In the genomic region with DNA sequence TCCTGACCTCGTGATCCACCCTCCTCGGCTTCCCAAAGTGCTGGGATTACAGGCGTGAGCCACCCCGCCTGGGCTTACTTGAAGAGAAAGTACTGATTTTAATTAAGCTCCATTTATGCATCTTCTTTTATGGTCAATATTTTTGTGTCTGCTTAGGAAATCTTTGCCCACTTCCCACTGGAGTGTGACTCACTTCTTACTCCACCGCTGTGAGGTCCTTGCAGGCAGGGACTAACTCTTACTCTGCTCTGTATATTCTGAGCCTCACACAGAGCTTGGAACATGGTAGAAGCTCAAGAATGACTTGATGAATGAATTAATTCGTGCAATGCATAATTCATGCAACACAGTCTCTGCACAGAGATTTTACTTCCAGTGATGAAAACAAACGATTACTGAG, we compare ENCODE assay signal across 16 cellular contexts. TPM values are rescaled to one million over a fixed set of nuclear protein-coding genes. Genes with fewer than 3 reads are reported as not detected.
DNase-seq lines count a peak whose midpoint lies in the region; ATAC-seq, FAIRE-seq and TF ChIP-seq lines count a peak whose summit lies in the region.
"Had no signal": no experiment of that assay in that cellular context is flagged by ENCODE, and none has a peak within 500 bp of the region (broad histone marks: within the 10 kb centered on the region; RNA-seq: fewer than 3 reads in every experiment).

No MANE protein-coding gene starts in this region.

- no peak overlapping the region for H3K4ac ChIP-seq in mesenchymal stem cell (ENCODE audit: low read depth in 1 of 2, low read length in 2 of 2)

- no peak overlapping the region for H2BK15ac ChIP-seq in mesenchymal stem cell (ENCODE audit: low read depth, poor library complexity, severe bottlenecking)

- H3K9me3 ChIP-seq in MG63 = no peaks in the 10 kb centered on the region
- H3K9me3 ChIP-seq in astrocyte (ENCODE audit: insufficient read depth, low read depth, low read length) = no peaks in the 10 kb centered on the region
- no peaks in the 10 kb centered on the region for H3K9me3 ChIP-seq in mesenchymal stem cell (ENCODE audit: control insufficient read depth, low read length)
- H3K9me3 ChIP-seq in OCI-LY7 (ENCODE audit: low read length) = no peaks in the 10 kb centered on the region
- H3K9me3 ChIP-seq: esophagus muscularis mucosa, uterus had no signal

- CTCF ChIA-PET in OCI-LY7 (lab: Charles Lee; ENCODE audit: unreplicated experiment) = no interaction called here

- peaks cover 12% of the 10 kb centered on the region for H3K4me1 Mint-ChIP-seq in astrocyte (ENCODE audit: low read depth, unreplicated experiment)
- H3K4me1 Mint-ChIP-seq: nephron had no signal

- no peak for FAIRE-seq in astrocyte (lab: Jason Lieb, UNC)
- FAIRE-seq: kidney had no signal

- no peak overlapping the region for H3K23ac ChIP-seq in mesenchymal stem cell (ENCODE audit: low read length in 2 of 2)

- H4K8ac ChIP-seq in mesenchymal stem cell (ENCODE audit: low read length) = no peak overlapping the region

- TF ChIP-seq CTCF in astrocyte (IDR thresholded peaks at IDR 0.05; ENCODE audit: insufficient read depth, low read depth, low read length) (no peak), OCI-LY7 (conservative IDR thresholded peaks at IDR 0.05; ENCODE audit: low read length) (no peak)

- H2BK12ac ChIP-seq in mesenchymal stem cell (ENCODE audit: low read length in 2 of 2) = no peak overlapping the region

- ATAC-seq in GM21825 (IDR thresholded peaks at IDR 0.05; ENCODE audit: unreplicated experiment) (no peak), HG02610 (IDR thresholded peaks at IDR 0.05; ENCODE audit: unreplicated experiment) (no peak)
- ATAC-seq: activated T-cell treated with anti-CD3 and anti-CD28 coated beads, Interleukin-2, amount 50 U/mL, for 4 hours had no signal

- peak overlapping the region; percentile 66 for H3K27ac Mint-ChIP-seq in astrocyte (ENCODE audit: unreplicated experiment)
- H3K27ac Mint-ChIP-seq: CD8-positive, alpha-beta memory T cell; nephron had no signal

- no peak overlapping the region for H3K18ac ChIP-seq in mesenchymal stem cell (ENCODE audit: low read depth in 1 of 2, low read length in 2 of 2)

- no peaks in the 10 kb centered on the region for H3K79me2 ChIP-seq in astrocyte (ENCODE audit: insufficient read depth, low read length)
- no peaks in the 10 kb centered on the region for H3K79me2 ChIP-seq in OCI-LY7 (ENCODE audit: insufficient read depth, low read depth, low read length)

- H3K27me3 ChIP-seq in MG63 (no peaks in the 10 kb centered on the region), astrocyte (ENCODE audit: insufficient read depth, low read length) (no peaks in the 10 kb centered on the region), mesenchymal stem cell (ENCODE audit: control insufficient read depth in 1 of 2, insufficient read depth in 1 of 2, low read length in 2 of 2) (no peaks in the 10 kb centered on the region)
- H3K27me3 ChIP-seq: uterus had no signal

- no peak overlapping the region for H2BK120ac ChIP-seq in mesenchymal stem cell (ENCODE audit: low read depth, low read length)

- POLR2A ChIA-PET in OCI-LY7 (lab: Charles Lee) = interaction anchor here (0.9 kb wide), 1 partner anchor 8 kb away, joined by 5 read pairs; no protein-coding TSS in a partner anchor

- H3K36me3 Mint-ChIP-seq in astrocyte (ENCODE audit: low read depth, unreplicated experiment) = peaks cover 12% of the 10 kb centered on the region

- peaks cover 2% of the 10 kb centered on the region for H3K79me1 ChIP-seq in mesenchymal stem cell (replicated peaks; ENCODE audit: low read length, poor library complexity, severe bottlenecking)

- H2AFZ ChIP-seq in astrocyte (ENCODE audit: low read depth, low read length) = no peak overlapping the region
- no peak overlapping the region for H2AFZ ChIP-seq in mesenchymal stem cell (ENCODE audit: low read depth, low read length)
- H2AFZ ChIP-seq in OCI-LY7 (ENCODE audit: low read length) = no peak overlapping the region

- H4K20me1 ChIP-seq in astrocyte (ENCODE audit: insufficient read depth, low read length) (no peaks in the 10 kb centered on the region), OCI-LY7 (ENCODE audit: insufficient read depth, low read length) (no peaks in the 10 kb centered on the region)

- H3K4me3 ChIP-seq in MG63 (peak overlapping the region; percentile 12; the same call in 1 of the 2 replicates), astrocyte (ENCODE audit: insufficient read depth, low read depth, low read length) (no peak overlapping the region), mesenchymal stem cell (ENCODE audit: insufficient read depth in 1 of 2, low read depth in 1 of 2, low read length in 2 of 2) (no peak overlapping the region), OCI-LY7 (ENCODE audit: low read depth, low read length, poor library complexity, severe bottlenecking) (no peak overlapping the region)
- H3K4me3 ChIP-seq: esophagus muscularis mucosa, uterus had no signal

- no peaks in the 10 kb centered on the region for H3K27me3 Mint-ChIP-seq in astrocyte (ENCODE audit: low read depth, unreplicated experiment)

- no peak overlapping the region for H3K14ac ChIP-seq in mesenchymal stem cell (ENCODE audit: low read length in 2 of 2)

- 74% methylated on average over 6 of the region's 7 CpGs for WGBS in mesenchymal stem cell

- BruUV-seq in OCI-LY7 (replicated peaks; lab: Mats Ljungman, UMichigan) = no TSS peak

- H3K4me2 ChIP-seq in astrocyte (ENCODE audit: low read length) (peak overlapping the region; percentile 37), mesenchymal stem cell (ENCODE audit: low read length, poor library complexity, severe bottlenecking) (no peak overlapping the region), OCI-LY7 (ENCODE audit: low read length) (no peak overlapping the region)

- no peak overlapping the region for H3K27ac ChIP-seq in astrocyte (ENCODE audit: low read depth, low read length)
- peak overlapping the region; percentile 25 for H3K27ac ChIP-seq in mesenchymal stem cell (ENCODE audit: low read length, poor library complexity, severe bottlenecking)
- no peak overlapping the region for H3K27ac ChIP-seq in OCI-LY7 (ENCODE audit: low read depth, low read length, poor library complexity, severe bottlenecking)
- H3K27ac ChIP-seq: esophagus muscularis mucosa, uterus had no signal

- no peaks in the 10 kb centered on the region for H3K9me3 Mint-ChIP-seq in astrocyte (ENCODE audit: unreplicated experiment)
- H3K9me3 Mint-ChIP-seq: activated T-cell treated with anti-CD3 and anti-CD28 coated beads, Interleukin-2, amount 50 U/mL, for 4 hours; CD8-positive, alpha-beta memory T cell; central memory CD8-positive, alpha-beta T cell; nephron had no signal

- H3K9ac ChIP-seq in astrocyte (ENCODE audit: low read length) (no peak overlapping the region), mesenchymal stem cell (ENCODE audit: low read length) (no peak overlapping the region)

- H3K36me3 ChIP-seq in MG63 = no peaks in the 10 kb centered on the region
- no peaks in the 10 kb centered on the region for H3K36me3 ChIP-seq in astrocyte (ENCODE audit: insufficient read depth, low read length)
- peaks cover 8 to 14% of the 10 kb centered on the region in 2 experiments for H3K36me3 ChIP-seq in mesenchymal stem cell (ENCODE audit: control insufficient read depth in 1 of 2, insufficient read depth in 2 of 2, low read depth in 1 of 2, low read length in 2 of 2)
- no peaks in the 10 kb centered on the region for H3K36me3 ChIP-seq in OCI-LY7 (ENCODE audit: insufficient read depth, low read length)
- H3K36me3 ChIP-seq: uterus had no signal

- peak; percentile 87 for DNase-seq in CD1c-positive myeloid dendritic cell (ENCODE audit: extremely low spot score)
- DNase-seq in MG63 = peak; percentile 55
- peak; percentile 57 for DNase-seq in astrocyte (ENCODE audit: low read depth)
- DNase-seq in mesenchymal stem cell = peak; percentile 82
- no peak for DNase-seq in OCI-LY7 (ENCODE audit: low spot score)
- DNase-seq in SHP77 treated with DMSO at 0.1 percent for 48 hours (lab: John Stamatoyannopoulos, UW) = no peak
- DNase-seq: activated T-cell treated with anti-CD3 and anti-CD28 coated beads, Interleukin-2, amount 50 U/mL, for 4 hours; CD8-positive, alpha-beta memory T cell; kidney; Right ventricle myocardium superior; uterus had no signal

- H4K91ac ChIP-seq in mesenchymal stem cell (ENCODE audit: low read length) = no peak overlapping the region

- H2BK5ac ChIP-seq in mesenchymal stem cell (ENCODE audit: low read depth, low read length, poor library complexity, severe bottlenecking) = no peak overlapping the region

- H3K4me1 ChIP-seq in astrocyte (ENCODE audit: insufficient read depth, low read length) = peaks cover 15% of the 10 kb centered on the region
- peaks cover 18% of the 10 kb centered on the region for H3K4me1 ChIP-seq in mesenchymal stem cell (ENCODE audit: control insufficient read depth, insufficient read depth, low read depth, low read length)
- H3K4me1 ChIP-seq in OCI-LY7 (ENCODE audit: insufficient read depth, low read length, poor library complexity, severe bottlenecking) = peaks cover 7% of the 10 kb centered on the region
- H3K4me1 ChIP-seq: esophagus muscularis mucosa, uterus had no signal

- peak overlapping the region; percentile 34 for H3K4me3 Mint-ChIP-seq in astrocyte (ENCODE audit: unreplicated experiment)
- H3K4me3 Mint-ChIP-seq: activated T-cell treated with anti-CD3 and anti-CD28 coated beads, Interleukin-2, amount 50 U/mL, for 4 hours; CD8-positive, alpha-beta memory T cell; central memory CD8-positive, alpha-beta T cell; nephron had no signal

- no peaks in the 10 kb centered on the region for H3K9me2 ChIP-seq in OCI-LY7 (ENCODE audit: insufficient read depth, low read length)

- intact Hi-C loops in OCI-LY7 (cut with micrococcal nuclease; ENCODE audit: unreplicated experiment) = no loop called here

- H2AK5ac ChIP-seq in mesenchymal stem cell (ENCODE audit: low read length, severe bottlenecking) = no peak overlapping the region

RNA-seq across cellular contexts. Expression of a gene that starts 3.0 kb away (rescaled TPM):
- not detected in 2 replicates for total RNA-seq in MG63 (2014; rRNA removed; shearing (Covaris generic); ENCODE audit: low replicate concordance)
- total RNA-seq in astrocyte = 0.27 TPM in 1 of 2 replicates, not detected in the other
- 7.3 TPM for polyA plus RNA-seq in mesenchymal stem cell (2013, experiment 1 of 2)
- 8.7 TPM for polyA plus RNA-seq in mesenchymal stem cell (2013, experiment 2 of 2)
- not detected in 2 replicates for total RNA-seq in OCI-LY7 (2014; rRNA removed; shearing (Covaris generic))
- not detected in 2 replicates for total RNA-seq in OCI-LY7 (2022)
- total RNA-seq: activated T-cell treated with anti-CD3 and anti-CD28 coated beads, Interleukin-2, amount 50 U/mL, for 4 hours; esophagus muscularis mucosa; uterus had no signal

RNA-seq across cellular contexts. Expression of a gene that starts 23.1 kb away (rescaled TPM):
- 15.4 and 34.3 TPM in 2 replicates for total RNA-seq in MG63 (2014; rRNA removed; shearing (Covaris generic); ENCODE audit: low replicate concordance)
- 10.9 and 13.0 TPM in 2 replicates for total RNA-seq in astrocyte
- polyA plus RNA-seq in mesenchymal stem cell (2013, experiment 1 of 2) = 24.1 TPM
- 24.5 TPM for polyA plus RNA-seq in mesenchymal stem cell (2013, experiment 2 of 2)
- total RNA-seq in OCI-LY7 (2014; rRNA removed; shearing (Covaris generic)) = 17.9 and 18.1 TPM in 2 replicates
- total RNA-seq in OCI-LY7 (2022) = 21.5 and 25.5 TPM in 2 replicates

RNA-seq across cellular contexts. Expression of a gene that starts 53.6 kb away (rescaled TPM):
- 52.6 and 82.0 TPM in 2 replicates for total RNA-seq in MG63 (2014; rRNA removed; shearing (Covaris generic); ENCODE audit: low replicate concordance)
- total RNA-seq in astrocyte = 87.3 and 92.6 TPM in 2 replicates
- 61.2 TPM for polyA plus RNA-seq in mesenchymal stem cell (2013, experiment 1 of 2)
- 60.2 TPM for polyA plus RNA-seq in mesenchymal stem cell (2013, experiment 2 of 2)
- total RNA-seq in OCI-LY7 (2014; rRNA removed; shearing (Covaris generic)) = 21.3 and 21.6 TPM in 2 replicates
- 20.6 and 27.1 TPM in 2 replicates for total RNA-seq in OCI-LY7 (2022)

Comparison
In these comparisons a context has a peak if more than half of its experiments do, and no peak if none do; other contexts are left out.
1. DNase-seq: peak in CD1c-positive myeloid dendritic cell (single experiment), MG63 (single experiment), astrocyte (single experiment) and mesenchymal stem cell (single experiment); none in OCI-LY7 (single experiment) and SHP77 treated with DMSO at 0.1 percent for 48 hours (single experiment).